27 cellular contexts compared by ENCODE assay signal in genomic region chr5:73135021-73135420, GRCh38. TPM values are rescaled to one million over a fixed set of nuclear protein-coding genes. Genes with fewer than 3 reads are reported as not detected.
"Had no signal": no experiment of that assay in that cellular context is flagged by ENCODE, and none has a peak within 500 bp of the region (broad histone marks: within the 10 kb centered on the region; RNA-seq: fewer than 3 reads in every experiment).

No MANE protein-coding gene starts in this region.

- ATAC-seq: activated T-helper 17 cell treated with anti-CD3 and anti-CD28 coated beads, Interleukin-2, amount 50 U/mL, for 72 hours had no signal

- H3K27me3 ChIP-seq: Peyer's patch, SJCRH30 had no signal

- H3K9me3 ChIP-seq: Peyer's patch, SJCRH30, SK-N-SH had no signal

- H3K4me2 ChIP-seq: SK-N-SH had no signal

- FAIRE-seq: astrocyte had no signal

- H3K4me1 ChIP-seq: SJCRH30 had no signal

- H3K4me3 ChIP-seq: Peyer's patch, SJCRH30 had no signal

- DNase-seq: activated CD4-positive, alpha-beta memory T cell treated with anti-CD3 and anti-CD28 coated beads for 36 hours; activated CD4-positive, alpha-beta T cell treated with anti-CD3 and anti-CD28 coated beads, Interleukin-2, amount 10 ng/mL, durations not matched to agents 7 days and 5 days; activated CD4-positive, CD25-positive, alpha-beta regulatory T cell; activated CD8-positive, alpha-beta memory T cell treated with anti-CD3 and anti-CD28 coated beads for 24 hours; activated gamma-delta T cell; activated T-cell treated with anti-CD3 and anti-CD28 coated beads, Interleukin-2, amount 50 U/mL, for 4 hours; amygdala; KG1; NCI-H1092; NCI-H1694; NCI-H2029; NCI-H345; NCI-H510A; NCI-H526 treated with DMSO at 0.1 percent for 48 hours; Peyer's patch; Right ventricle myocardium superior; T-helper 1 cell had no signal

- H3K9ac ChIP-seq: SK-N-SH had no signal

- H3K27ac ChIP-seq: Peyer's patch, RWPE1, SJCRH30, VCaP had no signal

- H3K36me3 ChIP-seq: Peyer's patch, SJCRH30 had no signal

RNA-seq across cellular contexts. Expression of gene TMEM171, which starts 14.6 kb away (rescaled TPM):
- total RNA-seq: activated CD4-positive, alpha-beta memory T cell treated with anti-CD3 and anti-CD28 coated beads for 36 hours; activated CD4-positive, alpha-beta T cell treated with anti-CD3 and anti-CD28 coated beads, Interleukin-2, amount 10 ng/mL, durations not matched to agents 7 days and 5 days; activated naive CD4-positive, alpha-beta T cell treated with anti-CD3 and anti-CD28 coated beads for 36 hours; activated T-helper 17 cell treated with anti-CD3 and anti-CD28 coated beads, Interleukin-2, amount 50 U/mL, for 72 hours; Right ventricle myocardium superior; SJCRH30; T-helper 2 cell treated with Interferon-gamma antibody and Interleukin-4, amounts not matched to agents 100 ng/mL and 5 ng/mL, for 36 hours had no signal

RNA-seq across cellular contexts. Expression of gene TMEM174, which starts 38.0 kb away (rescaled TPM):
- total RNA-seq: activated CD4-positive, alpha-beta memory T cell treated with anti-CD3 and anti-CD28 coated beads for 36 hours; activated CD4-positive, alpha-beta T cell treated with anti-CD3 and anti-CD28 coated beads, Interleukin-2, amount 10 ng/mL, durations not matched to agents 7 days and 5 days; activated naive CD4-positive, alpha-beta T cell treated with anti-CD3 and anti-CD28 coated beads for 36 hours; activated T-cell treated with anti-CD3 and anti-CD28 coated beads, Interleukin-2, amount 50 U/mL, for 4 hours; activated T-helper 17 cell treated with anti-CD3 and anti-CD28 coated beads, Interleukin-2, amount 50 U/mL, for 72 hours; astrocyte; LHCN-M2; MCF 10A; Peyer's patch; Right ventricle myocardium superior; SJCRH30; T-helper 2 cell treated with Interferon-gamma antibody and Interleukin-4, amounts not matched to agents 100 ng/mL and 5 ng/mL, for 36 hours had no signal
- polyA plus RNA-seq: SK-N-SH had no signal
